ENCODE assay signal across 2 cellular contexts in genomic region chr15:82028163-82028562, GRCh38.
A peak's percentile ranks its signal among the peaks of the same experiment; 100 is the strongest.
TF ChIP-seq lines count a peak whose summit lies in the region.
"Not testable (repeated sequence)": the region's sequence is repeated elsewhere in the genome, so short reads cannot be mapped to it uniquely, and the experiment has no call there.

No MANE protein-coding gene starts in this region.

TF ChIP-seq in HEK293, 187 proteins besides CTCF, POLR2A, EP300 and RAD21 (continued from another document):
- TF ChIP-seq ATF2 (tag by site-specific recombination; IDR thresholded peaks at IDR 0.05; ENCODE audit: low read depth), result peak; percentile 83
- peak; percentile 42; the same call in 1 of the 2 replicates for TF ChIP-seq ZNF629 (tag by site-specific recombination; IDR thresholded peaks at IDR 0.05)
- peak; percentile 57 for TF ChIP-seq ZBTB17 (tag by site-specific recombination; IDR thresholded peaks at IDR 0.05)

TF ChIP-seq in K562, 482 proteins besides CTCF, POLR2A, EP300 and RAD21:
- TF ChIP-seq ATF3 (IDR thresholded peaks at IDR 0.05), result peak; percentile 38
- TF ChIP-seq ATF3 (CRISPR knock-in tag; conservative IDR thresholded peaks at IDR 0.05), result not testable (repeated sequence)
- 0 out of 2 replicates have a peak, but pooled peaks have one; percentile 33 for TF ChIP-seq ATF7 (IDR thresholded peaks at IDR 0.05)
